Comparison of ENCODE assay signal across 17 cellular contexts in genomic region chr14:96638041-96638855, GRCh38.
DNase-seq lines count a peak whose midpoint lies in the region; TF ChIP-seq lines count a peak whose summit lies in the region.
"Had no signal": no experiment of that assay in that cellular context is flagged by ENCODE, and none has a peak within 500 bp of the region (broad histone marks: within the 10 kb centered on the region; RNA-seq: fewer than 3 reads in every experiment).

No MANE protein-coding gene starts in this region.

- H3K79me2 ChIP-seq in neural progenitor cell (ENCODE audit: low read depth), result no peaks in the 10 kb centered on the region

- H3K4me3 ChIP-seq in neural progenitor cell, result no peak overlapping the region

- H3K4me3 Mint-ChIP-seq in osteocyte (ENCODE audit: unreplicated experiment) (no peak overlapping the region), neural progenitor cell (no peak overlapping the region)
- H3K4me3 Mint-ChIP-seq: CD4-positive, alpha-beta memory T cell had no signal

- no peaks in the 10 kb centered on the region for H3K36me3 ChIP-seq in neural progenitor cell
- H3K36me3 ChIP-seq: BE2C had no signal

- no peak overlapping the region for H3K27ac ChIP-seq in neural progenitor cell

- no peaks in the 10 kb centered on the region for H4K20me1 ChIP-seq in neural progenitor cell (ENCODE audit: low read depth)

- in situ Hi-C loops in GM13977 (cut with MboI; ENCODE audit: low pct_unique_long_range_greater_than_20kb, low sequenced_read_pairs, unreplicated experiment), result no loop called here

- H2AFZ ChIP-seq in neural progenitor cell (replicated peaks), result no peak overlapping the region

- H3K9ac ChIP-seq in neural progenitor cell, result no peak overlapping the region

- H3K9me3 ChIP-seq in neural progenitor cell (ENCODE audit: low read depth), result no peaks in the 10 kb centered on the region
- H3K9me3 ChIP-seq: BE2C had no signal

- H3K27me3 Mint-ChIP-seq in osteocyte (ENCODE audit: unreplicated experiment), result no peaks in the 10 kb centered on the region
- H3K27me3 Mint-ChIP-seq in neural progenitor cell (ENCODE audit: insufficient read depth, low read depth), result peaks cover 3% of the 10 kb centered on the region

- H3K9me3 Mint-ChIP-seq in osteocyte (ENCODE audit: unreplicated experiment) (peaks cover 13% of the 10 kb centered on the region), neural progenitor cell (peaks cover 6% of the 10 kb centered on the region)
- H3K9me3 Mint-ChIP-seq: CD4-positive, alpha-beta memory T cell had no signal

- no peak overlapping the region for H3K4me2 ChIP-seq in neural progenitor cell

- H3F3A ChIP-seq in neural progenitor cell (ENCODE audit: low read depth), result no peaks in the 10 kb centered on the region

- H3K27me3 ChIP-seq in neural progenitor cell, result no peaks in the 10 kb centered on the region
- H3K27me3 ChIP-seq: BE2C had no signal

- H3K4me1 ChIP-seq in neural progenitor cell, result no peaks in the 10 kb centered on the region
- H3K4me1 ChIP-seq: BE2C had no signal

- DNase-seq in AG20443 (ENCODE audit: low spot score) (peak; percentile 6), GM13977 (ENCODE audit: low spot score) (peak; percentile 3), germinal center (ENCODE audit: low spot score) (peak; percentile 0), osteocyte (ENCODE audit: extremely low spot score, unreplicated experiment) (peak; percentile 54), AG08395 (ENCODE audit: low spot score) (no peak), neural progenitor cell (ENCODE audit: low spot score) (no peak), NCI-H1092 (lab: John Stamatoyannopoulos, UW) (no peak)
- DNase-seq: ACHN; BE2C; CD4-positive, alpha-beta memory T cell; DND-41; GDM1; Kasumi-1; NCI-H2029; NCI-H2171 treated with DMSO at 0.1 percent for 48 hours; NCI-H524; SIG-M5 had no signal

- H3K4me1 Mint-ChIP-seq in osteocyte (ENCODE audit: unreplicated experiment), result no peaks in the 10 kb centered on the region
- peaks cover 3% of the 10 kb centered on the region for H3K4me1 Mint-ChIP-seq in neural progenitor cell

- no peaks in the 10 kb centered on the region for H3K36me3 Mint-ChIP-seq in osteocyte (ENCODE audit: unreplicated experiment)
- no peaks in the 10 kb centered on the region for H3K36me3 Mint-ChIP-seq in neural progenitor cell
- H3K36me3 Mint-ChIP-seq: CD4-positive, alpha-beta memory T cell had no signal

- H3K27ac Mint-ChIP-seq in osteocyte (ENCODE audit: unreplicated experiment), result no peak overlapping the region
- H3K27ac Mint-ChIP-seq in neural progenitor cell, result no peak overlapping the region
- H3K27ac Mint-ChIP-seq: CD4-positive, alpha-beta memory T cell had no signal

- TF ChIP-seq CTCF in GM13977 (IDR thresholded peaks at IDR 0.05; ENCODE audit: extremely low read depth, insufficient read depth, missing control alignments), result no peak
- TF ChIP-seq CTCF in osteocyte (IDR thresholded peaks at IDR 0.05), result no peak
- TF ChIP-seq CTCF in neural progenitor cell (IDR thresholded peaks at IDR 0.05), result no peak

Comparison
In these comparisons a context has a peak if more than half of its experiments do, and no peak if none do; other contexts are left out.
1. DNase-seq: peak in AG20443 (single experiment), GM13977 (single experiment), germinal center (single experiment) and osteocyte (single experiment); none in AG08395 (single experiment), neural progenitor cell (single experiment) and NCI-H1092 (single experiment).